In the genomic region with DNA sequence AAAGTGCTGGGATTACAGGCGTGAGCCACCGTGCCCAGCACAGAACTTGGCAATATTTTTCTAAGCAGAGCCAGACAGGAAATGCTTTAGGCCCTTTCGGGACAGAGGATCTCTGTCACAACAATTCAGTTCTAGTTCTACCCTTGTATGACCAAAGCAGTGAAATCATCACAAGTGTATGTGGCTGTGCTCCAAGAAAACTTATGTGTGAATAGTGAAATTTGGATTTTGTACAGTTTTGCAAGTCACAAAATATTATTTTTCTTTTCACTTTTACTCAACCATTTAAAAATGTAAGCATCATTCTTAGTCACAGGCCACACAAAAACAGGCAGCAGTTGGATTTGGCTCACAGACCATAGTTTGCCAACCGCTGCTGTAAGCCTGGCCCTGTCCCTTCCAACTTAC, we compare ENCODE assay signal across 17 cellular contexts. TPM values are rescaled to one million over a fixed set of nuclear protein-coding genes. Genes with fewer than 3 reads are reported as not detected.
A peak's percentile ranks its signal among the peaks of the same experiment; 100 is the strongest.
DNase-seq lines count a peak whose midpoint lies in the region; ATAC-seq and TF ChIP-seq lines count a peak whose summit lies in the region.
"Had no signal": no experiment of that assay in that cellular context is flagged by ENCODE, and none has a peak within 500 bp of the region (broad histone marks: within the 10 kb centered on the region; RNA-seq: fewer than 3 reads in every experiment).

No MANE protein-coding gene starts in this region.

- CTCF ChIA-PET in RWPE1 (lab: Yijun Ruan, JAX): interaction anchor here (0.6 kb wide), 1 partner anchor 1354 kb away, joined by 6 read pairs; no protein-coding TSS in a partner anchor

- DNase-seq in ELR (ENCODE audit: low read depth) (peak; percentile 87), RWPE1 (ENCODE audit: low spot score) (no peak), epithelial cell of esophagus (ENCODE audit: low read depth) (peak; percentile 52), renal cortical epithelial cell (ENCODE audit: low read depth) (peak; percentile 60), NCI-H748 (lab: John Stamatoyannopoulos, UW; ENCODE audit: unreplicated experiment) (no peak), left lobe of liver (ENCODE audit: low spot score) (no peak), ACHN (no peak)
- no peak for DNase-seq in stimulated activated CD4-positive, alpha-beta T cell treated with anti-CD3 and anti-CD28 coated beads, Interleukin-4, amount 100 ng/mL, for 4 hours
- DNase-seq: activated CD8-positive, alpha-beta memory T cell treated with anti-CD3 and anti-CD28 coated beads for 24 hours; activated naive CD4-positive, alpha-beta T cell treated with anti-CD3 and anti-CD28 coated beads, Interleukin-2, amount 50 U/mL, for 16 hours; COR-L47; dorsolateral prefrontal cortex; left colon; OCI-M1; T-helper 2 cell had no signal

- TF ChIP-seq CTCF in RWPE1 (conservative IDR thresholded peaks at IDR 0.05; ENCODE audit: low read depth) (no peak), epithelial cell of esophagus (IDR thresholded peaks at IDR 0.05; ENCODE audit: insufficient read depth, low read depth, low read length, missing control alignments) (no peak)

- H3K27ac ChIP-seq in RWPE1: peak overlapping the region; percentile 53; the same call in 1 of the 2 replicates
- H3K27ac ChIP-seq: dorsolateral prefrontal cortex had no signal

- no peak for ATAC-seq in left lobe of liver
- ATAC-seq: left colon; natural killer cell treated with Interleukin-12 subunit alpha and Interleukin-12 subunit beta and Interleukin-15 and Interleukin-18, amount 100 ng/mL, for 72 hours; sciatic nerve had no signal

- no peak overlapping the region for H3K4me3 ChIP-seq in epithelial cell of esophagus (ENCODE audit: low read length)
- H3K4me3 ChIP-seq: dorsolateral prefrontal cortex had no signal

- in situ Hi-C loops in ACHN (cut with HindIII; ENCODE audit: low pct_ligation_motif_present, low pct_unique_long_range_greater_than_20kb, low sequenced_read_pairs): no loop called here

- POLR2A ChIA-PET in RWPE1 (lab: Yijun Ruan, JAX; ENCODE audit: low non-redundant PET): no interaction called here

RNA-seq across cellular contexts. Expression of a gene that starts 20.4 kb away (rescaled TPM):
- 30.4 and 38.8 TPM in 2 replicates for total RNA-seq in renal cortical epithelial cell
- 0.78 TPM for total RNA-seq in left lobe of liver

Comparison
In these comparisons a context has a peak if more than half of its experiments do, and no peak if none do; other contexts are left out.
1. DNase-seq: peak in ELR (single experiment), epithelial cell of esophagus (single experiment) and renal cortical epithelial cell (single experiment); none in RWPE1 (single experiment), NCI-H748 (single experiment), stimulated activated CD4-positive, alpha-beta T cell treated with anti-CD3 and anti-CD28 coated beads, Interleukin-4, amount 100 ng/mL, for 4 hours (0 of 2), left lobe of liver (single experiment) and ACHN (single experiment).
2. RNA of a gene that starts 20.4 kb away (total RNA-seq): 30.4 to 38.8 TPM in renal cortical epithelial cell; 0.78 TPM in left lobe of liver (single experiment); every median in the first group is over 10 times any median in the second.